Comparison of ENCODE assay signal across 19 cellular contexts in genomic region chr6:14889698-14890593, GRCh38.
A peak's percentile ranks its signal among the peaks of the same experiment; 100 is the strongest.
DNase-seq lines count a peak whose midpoint lies in the region; ATAC-seq and TF ChIP-seq lines count a peak whose summit lies in the region.
"Had no signal": no experiment of that assay in that cellular context is flagged by ENCODE, and none has a peak within 500 bp of the region (broad histone marks: within the 10 kb centered on the region; RNA-seq: fewer than 3 reads in every experiment).

No MANE protein-coding gene starts in this region.

- no peaks in the 10 kb centered on the region for H3K36me3 ChIP-seq in breast epithelium
- H3K36me3 ChIP-seq in upper lobe of right lung, result no peaks in the 10 kb centered on the region
- H3K36me3 ChIP-seq in A673 (ENCODE audit: insufficient read depth, low read length, poor library complexity, severe bottlenecking), result no peaks in the 10 kb centered on the region

- H3K36me3 Mint-ChIP-seq in MCF 10A (ENCODE audit: insufficient read depth, unreplicated experiment), result peaks cover 18% of the 10 kb centered on the region
- H3K36me3 Mint-ChIP-seq: activated naive CD4-positive, alpha-beta T cell treated with anti-CD3 and anti-CD28 coated beads, Interleukin-2, amount 10 ng/mL, durations not matched to agents 7 days and 5 days; type B pancreatic cell had no signal

- H3K4me3 Mint-ChIP-seq in MCF 10A (ENCODE audit: unreplicated experiment), result no peak overlapping the region
- H3K4me3 Mint-ChIP-seq: activated naive CD4-positive, alpha-beta T cell treated with anti-CD3 and anti-CD28 coated beads, Interleukin-2, amount 10 ng/mL, durations not matched to agents 7 days and 5 days; GM23338; neural crest cell; type B pancreatic cell had no signal

- ATAC-seq in left colon, result peak; percentile 90
- ATAC-seq in upper lobe of right lung, result peak; percentile 39
- no peak for ATAC-seq in HG02970 (IDR thresholded peaks at IDR 0.05; ENCODE audit: low FRiP score, unreplicated experiment)
- ATAC-seq: GM23338; stimulated activated naive CD8-positive, alpha-beta T cell treated with anti-CD3 and anti-CD28 coated beads, Interleukin-15, Interleukin-2, amounts not matched to agents 100 U/mL and 50 U/mL, for 24 hours had no signal

- POLR2A ChIA-PET in MCF 10A (lab: Yijun Ruan, JAX), result no interaction called here
- POLR2A ChIA-PET in A673 (lab: Charles Lee; ENCODE audit: low non-redundant PET), result no interaction called here

- DNase-seq in MCF 10A (ENCODE audit: unreplicated experiment) (no peak), breast epithelium (ENCODE audit: low spot score in 2 of 2) (no peak), OCI-M1 (lab: John Stamatoyannopoulos, UW) (peak; percentile 87), left colon (no peak), upper lobe of right lung (no peak), EL (no peak), A673 (ENCODE audit: low spot score) (no peak)
- DNase-seq: activated CD4-positive, alpha-beta T cell treated with anti-CD3 and anti-CD28 coated beads, Interleukin-2, amount 50 U/mL, for 1 hour; activated naive CD4-positive, alpha-beta T cell treated with anti-CD3 and anti-CD28 coated beads, Interleukin-2, amount 10 ng/mL, durations not matched to agents 7 days and 5 days; hippocampal formation; NCI-H1436; NCI-H2171; NCI-H748 treated with DMSO at 0.1 percent for 48 hours; stimulated activated naive CD8-positive, alpha-beta T cell treated with anti-CD3 and anti-CD28 coated beads, Interleukin-15, Interleukin-2, amounts not matched to agents 100 U/mL and 50 U/mL, for 24 hours had no signal

- H3K4me3 ChIP-seq in breast epithelium (no peak overlapping the region), upper lobe of right lung (no peak overlapping the region), A673 (ENCODE audit: low read depth, low read length, poor library complexity, severe bottlenecking) (no peak overlapping the region)
- H3K4me3 ChIP-seq: GM23338 had no signal

- H3K9me3 ChIP-seq in breast epithelium, result no peaks in the 10 kb centered on the region
- no peaks in the 10 kb centered on the region for H3K9me3 ChIP-seq in upper lobe of right lung
- no peaks in the 10 kb centered on the region for H3K9me3 ChIP-seq in A673 (ENCODE audit: low read depth, low read length, poor library complexity, severe bottlenecking)

- BruUV-seq in MCF 10A (replicated peaks; lab: Mats Ljungman, UMichigan) (no TSS peak), A673 (replicated peaks; lab: Mats Ljungman, UMichigan) (no TSS peak)

- H3K27ac ChIP-seq in breast epithelium, result no peak overlapping the region
- H3K27ac ChIP-seq in upper lobe of right lung, result no peak overlapping the region
- no peak overlapping the region for H3K27ac ChIP-seq in A673 (ENCODE audit: low read depth, low read length, poor library complexity, severe bottlenecking)
- H3K27ac ChIP-seq: KMS-11 had no signal

- CTCF ChIA-PET in MCF 10A (lab: Yijun Ruan, JAX) (no interaction called here), A673 (lab: Charles Lee) (no interaction called here)

- TF ChIP-seq POLR2A in breast epithelium (IDR thresholded peaks at IDR 0.05), result no peak

- peaks cover 3% of the 10 kb centered on the region for H3K9me3 Mint-ChIP-seq in MCF 10A (ENCODE audit: unreplicated experiment)

- H3K4me1 ChIP-seq in breast epithelium (no peaks in the 10 kb centered on the region), upper lobe of right lung (no peaks in the 10 kb centered on the region), A673 (ENCODE audit: insufficient read depth, low read length, poor library complexity, severe bottlenecking) (no peaks in the 10 kb centered on the region)

- H3K27me3 Mint-ChIP-seq in MCF 10A (ENCODE audit: insufficient read depth, unreplicated experiment), result no peaks in the 10 kb centered on the region
- H3K27me3 Mint-ChIP-seq: type B pancreatic cell had no signal

- peak overlapping the region; percentile 35 for H3K27ac Mint-ChIP-seq in MCF 10A (ENCODE audit: low read depth, unreplicated experiment)
- H3K27ac Mint-ChIP-seq: activated naive CD4-positive, alpha-beta T cell treated with anti-CD3 and anti-CD28 coated beads, Interleukin-2, amount 10 ng/mL, durations not matched to agents 7 days and 5 days; GM23338 had no signal

- intact Hi-C loops in MCF 10A (cut with micrococcal nuclease), result no loop called here
- intact Hi-C loops in breast epithelium (cut with DNase I; ENCODE audit: low total_unique reads), result loop anchor here (2.0 kb wide), 1 partner anchor 65 kb away; no protein-coding TSS in a partner anchor
- intact Hi-C loops in left colon (cut with DNase I, micrococcal nuclease), result no loop called here
- intact Hi-C loops in upper lobe of right lung (cut with DNase I), result no loop called here
- intact Hi-C loops in A673 (cut with micrococcal nuclease; ENCODE audit: unreplicated experiment), result no loop called here

- TF ChIP-seq CTCF in MCF 10A (IDR thresholded peaks at IDR 0.05; ENCODE audit: unreplicated experiment) (no peak), breast epithelium (IDR thresholded peaks at IDR 0.05) (no peak), upper lobe of right lung (IDR thresholded peaks at IDR 0.05) (no peak), A673 (conservative IDR thresholded peaks at IDR 0.05; ENCODE audit: low read depth, low read length) (no peak)

- H3K27me3 ChIP-seq in breast epithelium, result no peaks in the 10 kb centered on the region
- no peaks in the 10 kb centered on the region for H3K27me3 ChIP-seq in upper lobe of right lung
- H3K27me3 ChIP-seq in A673 (replicated peaks; ENCODE audit: insufficient read depth, low read depth, low read length, poor library complexity), result no peaks in the 10 kb centered on the region

- H3K4me1 Mint-ChIP-seq in MCF 10A (ENCODE audit: insufficient read depth, unreplicated experiment), result no peaks in the 10 kb centered on the region
- H3K4me1 Mint-ChIP-seq: activated naive CD4-positive, alpha-beta T cell treated with anti-CD3 and anti-CD28 coated beads, Interleukin-2, amount 10 ng/mL, durations not matched to agents 7 days and 5 days had no signal
